In genomic region chr13:23180711-23181110, GRCh38 we compare ENCODE assay signal across 12 cellular contexts. TPM values are rescaled to one million over a fixed set of nuclear protein-coding genes. Genes with fewer than 3 reads are reported as not detected.
DNase-seq lines count a peak whose midpoint lies in the region; ATAC-seq and TF ChIP-seq lines count a peak whose summit lies in the region.
"Had no signal": no experiment of that assay in that cellular context is flagged by ENCODE, and none has a peak within 500 bp of the region (broad histone marks: within the 10 kb centered on the region; RNA-seq: fewer than 3 reads in every experiment).

SGCG (plus strand) TSS chr13:23180979; CDS start chr13:23203695, 22,716 bp downstream.

- H3K36me3 ChIP-seq in MG63 = no peaks in the 10 kb centered on the region
- H3K36me3 ChIP-seq in skeletal muscle satellite cell (ENCODE audit: insufficient read depth, low read length) = no peaks in the 10 kb centered on the region
- H3K36me3 ChIP-seq in A673 (ENCODE audit: insufficient read depth, low read length, poor library complexity, severe bottlenecking) = no peaks in the 10 kb centered on the region
- H3K36me3 ChIP-seq in Peyer's patch = no peaks in the 10 kb centered on the region
- H3K36me3 ChIP-seq: BLaER1 had no signal

- H3K4me1 ChIP-seq in skeletal muscle satellite cell (ENCODE audit: control insufficient read depth, insufficient read depth, low read length) = peaks cover 5% of the 10 kb centered on the region
- no peaks in the 10 kb centered on the region for H3K4me1 ChIP-seq in A673 (ENCODE audit: insufficient read depth, low read length, poor library complexity, severe bottlenecking)
- no peaks in the 10 kb centered on the region for H3K4me1 ChIP-seq in Peyer's patch

- no peaks in the 10 kb centered on the region for H3K27me3 Mint-ChIP-seq in mesothelial cell of epicardium (ENCODE audit: low read depth)

- peak; percentile 23 for DNase-seq in MG63
- no peak for DNase-seq in Right ventricle myocardium superior
- DNase-seq in mesothelial cell of epicardium (ENCODE audit: low spot score in 2 of 2, unreplicated experiment in 2 of 2) = no peak
- no peak for DNase-seq in A673 (ENCODE audit: low spot score)
- no peak for DNase-seq in Peyer's patch
- DNase-seq in NCI-H526 (lab: John Stamatoyannopoulos, UW) = no peak
- DNase-seq in GF-D8 (lab: John Stamatoyannopoulos, UW) = no peak
- DNase-seq: CD8-positive, alpha-beta memory T cell; PC-9 had no signal

- no peak within 1 kb of the TSS for H3K9ac ChIP-seq in skeletal muscle satellite cell (ENCODE audit: low read depth, low read length)
- H3K9ac ChIP-seq: BLaER1 had no signal

- TF ChIP-seq CTCF in mesothelial cell of epicardium (IDR thresholded peaks at IDR 0.05; ENCODE audit: unreplicated experiment) = no peak
- no peak for TF ChIP-seq CTCF in A673 (conservative IDR thresholded peaks at IDR 0.05; ENCODE audit: low read depth, low read length)
- TF ChIP-seq CTCF in Peyer's patch (IDR thresholded peaks at IDR 0.05) = no peak

- CTCF ChIA-PET in A673 (lab: Charles Lee) = no interaction called here

- H3K27ac ChIP-seq in A673 (ENCODE audit: low read depth, low read length, poor library complexity, severe bottlenecking) (no peak within 1 kb of the TSS), Peyer's patch (no peak within 1 kb of the TSS)
- H3K27ac ChIP-seq: BLaER1, PC-9 had no signal

- peak within 1 kb of the TSS; percentile 67 for H3K27ac Mint-ChIP-seq in mesothelial cell of epicardium
- H3K27ac Mint-ChIP-seq: CD8-positive, alpha-beta memory T cell had no signal

- no peak for TF ChIP-seq POLR2A in Peyer's patch (IDR thresholded peaks at IDR 0.05)

- H3K27me3 ChIP-seq in MG63 (no peaks in the 10 kb centered on the region), skeletal muscle satellite cell (ENCODE audit: control insufficient read depth, insufficient read depth, low read length) (no peaks in the 10 kb centered on the region), A673 (replicated peaks; ENCODE audit: insufficient read depth, low read depth, low read length, poor library complexity) (no peaks in the 10 kb centered on the region), Peyer's patch (no peaks in the 10 kb centered on the region)
- H3K27me3 ChIP-seq: BLaER1 had no signal

- ATAC-seq in Right ventricle myocardium superior (ENCODE audit: poor library complexity) = peak; percentile 73
- ATAC-seq: HCT116 had no signal

- H3K9me3 ChIP-seq in MG63 = no peaks in the 10 kb centered on the region
- H3K9me3 ChIP-seq in skeletal muscle satellite cell (replicated peaks; ENCODE audit: low read length) = no peaks in the 10 kb centered on the region
- H3K9me3 ChIP-seq in A673 (ENCODE audit: low read depth, low read length, poor library complexity, severe bottlenecking) = no peaks in the 10 kb centered on the region
- H3K9me3 ChIP-seq in Peyer's patch = peaks cover 0 to 3% (median 0%) of the 10 kb centered on the region in 4 donors
- H3K9me3 ChIP-seq: BLaER1 had no signal

- intact Hi-C loops in Right ventricle myocardium superior (cut with DNase I) (no loop called here), A673 (cut with micrococcal nuclease; ENCODE audit: unreplicated experiment) (no loop called here)

- H3K36me3 Mint-ChIP-seq in mesothelial cell of epicardium = no peaks in the 10 kb centered on the region
- H3K36me3 Mint-ChIP-seq: CD8-positive, alpha-beta memory T cell had no signal

- H3K4me3 Mint-ChIP-seq in mesothelial cell of epicardium = no peak within 1 kb of the TSS
- H3K4me3 Mint-ChIP-seq: CD8-positive, alpha-beta memory T cell had no signal

- H3K4me1 Mint-ChIP-seq in mesothelial cell of epicardium = peaks cover 30% of the 10 kb centered on the region
- H3K4me1 Mint-ChIP-seq: CD8-positive, alpha-beta memory T cell had no signal

- H3K9me3 Mint-ChIP-seq in mesothelial cell of epicardium = no peaks in the 10 kb centered on the region

- no TSS peak for BruUV-seq in A673 (replicated peaks; lab: Mats Ljungman, UMichigan)

- no peak within 1 kb of the TSS for H3K4me3 ChIP-seq in MG63
- no peak within 1 kb of the TSS for H3K4me3 ChIP-seq in skeletal muscle satellite cell (ENCODE audit: low read length)
- no peak within 1 kb of the TSS for H3K4me3 ChIP-seq in A673 (ENCODE audit: low read depth, low read length, poor library complexity, severe bottlenecking)
- H3K4me3 ChIP-seq in Peyer's patch = no peak within 1 kb of the TSS
- H3K4me3 ChIP-seq: BLaER1, PC-9 had no signal

- POLR2A ChIA-PET in A673 (lab: Charles Lee; ENCODE audit: low non-redundant PET) = no interaction called here

- peak within 1 kb of the TSS; percentile 35 for H3K4me2 ChIP-seq in skeletal muscle satellite cell (ENCODE audit: low read length)
- H3K4me2 ChIP-seq: BLaER1, PC-9 had no signal

RNA-seq across cellular contexts. Expression of gene SGCG, which starts in this region (rescaled TPM):
- 15.4 and 20.2 TPM in 2 replicates for total RNA-seq in MG63 (2014; rRNA removed; shearing (Covaris generic); ENCODE audit: low replicate concordance)
- total RNA-seq in Right ventricle myocardium superior (77.5 TPM), mesothelial cell of epicardium (12.1 to 12.9 TPM (median 12.1 TPM) in 3 replicates), A673 (2021) (0.68 and 0.88 TPM in 2 replicates), Peyer's patch (1 to 10 TPM in 1 of 4 donors, not detected in 3; 2.5 TPM)
- total RNA-seq in skeletal muscle satellite cell (2012; rRNA removed) = 1.1 TPM in 1 of 2 replicates, not detected in the other
- total RNA-seq: CD8-positive, alpha-beta memory T cell; PC-9 had no signal
